In the genomic region with DNA sequence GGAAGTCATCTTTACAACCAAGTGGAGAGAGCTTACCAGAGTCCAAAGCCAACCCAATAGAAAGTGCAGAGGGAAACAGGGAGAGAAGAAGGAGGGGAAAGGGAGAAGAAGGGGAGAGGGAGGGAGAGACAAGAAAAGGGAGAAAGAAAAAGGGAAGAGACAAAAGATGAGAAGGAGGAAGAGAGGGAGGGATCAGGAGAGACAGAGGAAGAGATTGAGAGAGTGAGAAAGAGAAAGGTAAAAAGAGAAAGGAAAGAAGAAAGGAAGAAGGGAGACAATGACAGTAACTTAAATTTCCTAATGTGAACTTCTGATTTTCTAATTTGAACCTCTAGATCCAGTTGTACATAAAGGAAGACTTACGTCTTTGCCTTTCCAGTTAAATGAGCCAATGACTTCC, we compare ENCODE assay signal across 9 cellular contexts.
"Had no signal": no experiment of that assay in that cellular context is flagged by ENCODE, and none has a peak within 500 bp of the region (broad histone marks: within the 10 kb centered on the region; RNA-seq: fewer than 3 reads in every experiment).

No MANE protein-coding gene starts in this region.

- H3K9me3 Mint-ChIP-seq: GM23338, H9, HFFc6 had no signal

- H3K9me3 ChIP-seq: HAP-1 had no signal

- H3K4me3 Mint-ChIP-seq: GM23338, H9, HFFc6 had no signal

- H3K9ac ChIP-seq: GM23248 had no signal

- H2AFZ ChIP-seq: GM23248, GM23338 had no signal

- H3K4me3 ChIP-seq: GM23248, GM23338, HAP-1 had no signal

- H3K36me3 ChIP-seq: HAP-1 had no signal

- H3K4me2 ChIP-seq: GM23338 had no signal

- DNase-seq: GM23248, GOT3, H7, H9, HCEC 1CT, HFFc6 had no signal

- ATAC-seq: GM23338, HCT116 had no signal

- H3K27ac Mint-ChIP-seq: GM23338, H9, HFFc6 had no signal

- H3K27ac ChIP-seq: GM23248 had no signal
